Comparison of ENCODE assay signal across 8 cellular contexts in the genomic region with DNA sequence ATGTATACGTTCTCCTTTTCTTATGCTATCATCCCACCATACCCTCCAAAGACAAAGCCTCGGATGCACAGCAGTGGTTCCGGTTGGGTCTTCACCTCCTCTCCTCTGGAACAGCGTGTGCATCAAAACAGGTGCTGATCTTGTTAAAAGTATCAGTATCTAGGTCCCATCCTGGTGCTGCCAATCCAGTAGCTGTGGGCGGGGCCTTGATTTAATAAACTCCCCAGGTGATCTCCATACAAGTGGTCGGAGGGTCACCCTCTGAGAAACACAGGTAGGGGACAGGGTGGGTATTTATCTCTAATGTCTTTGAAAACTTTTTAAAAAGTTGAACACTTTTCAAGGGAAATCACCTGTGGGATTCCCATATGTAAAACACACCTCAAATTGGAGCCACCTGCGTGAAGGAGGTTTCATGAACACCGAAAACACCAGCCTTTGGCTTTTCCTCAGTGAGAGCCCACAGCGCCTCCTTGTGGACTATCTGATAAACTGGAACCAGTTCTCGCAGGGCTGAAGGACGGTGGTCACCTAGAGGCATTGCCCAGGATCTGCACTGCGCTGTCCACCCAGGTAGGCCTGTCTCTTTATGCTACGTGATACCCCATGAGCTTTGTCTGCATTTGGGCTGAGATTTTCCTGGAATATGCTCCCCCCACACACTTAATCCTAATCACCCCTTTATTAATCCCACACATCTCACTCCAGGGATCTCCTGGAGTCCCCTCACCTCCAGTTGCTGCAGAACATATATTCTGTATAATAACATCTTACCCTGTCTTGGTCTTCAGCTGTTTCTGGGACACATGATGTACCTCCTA.
DNase-seq lines count a peak whose midpoint lies in the region; ATAC-seq, FAIRE-seq and TF ChIP-seq lines count a peak whose summit lies in the region.

No MANE protein-coding gene starts in this region.

- H3K4me3 Mint-ChIP-seq in astrocyte (ENCODE audit: unreplicated experiment) = no peak overlapping the region

- no peak overlapping the region for H3K4me3 ChIP-seq in astrocyte (ENCODE audit: insufficient read depth, low read depth, low read length)
- H3K4me3 ChIP-seq in stomach = no peak overlapping the region

- TF ChIP-seq POLR2A in stomach (IDR thresholded peaks at IDR 0.05) = no peak

- FAIRE-seq in astrocyte (lab: Jason Lieb, UNC) = no peak

- H3K4me2 ChIP-seq in astrocyte (ENCODE audit: low read length) = no peak overlapping the region

- ATAC-seq in HG02678 (IDR thresholded peaks at IDR 0.05; ENCODE audit: unreplicated experiment) (peak; percentile 30), HG03159 (IDR thresholded peaks at IDR 0.05; ENCODE audit: unreplicated experiment) (no peak)

- no peak overlapping the region for H3K27ac ChIP-seq in astrocyte (ENCODE audit: low read depth, low read length)
- H3K27ac ChIP-seq in stomach = peak overlapping the region in 1 of 5 donors; percentile 10

- no peak overlapping the region for H3K27ac Mint-ChIP-seq in astrocyte (ENCODE audit: unreplicated experiment)

- H3K79me2 ChIP-seq in astrocyte (ENCODE audit: insufficient read depth, low read length) = no peaks in the 10 kb centered on the region

- no peak for TF ChIP-seq EP300 in stomach (IDR thresholded peaks at IDR 0.05)

- H3K9me3 Mint-ChIP-seq in astrocyte (ENCODE audit: unreplicated experiment) = no peaks in the 10 kb centered on the region

- peaks cover 2% of the 10 kb centered on the region for H3K27me3 ChIP-seq in astrocyte (ENCODE audit: insufficient read depth, low read length)
- H3K27me3 ChIP-seq in stomach = no peaks in the 10 kb centered on the region

- H3K9me3 ChIP-seq in astrocyte (ENCODE audit: insufficient read depth, low read depth, low read length) (no peaks in the 10 kb centered on the region), stomach (no peaks in the 10 kb centered on the region)

- WGBS in stomach, 5 donors = 53 to 63% (median 56%) methylated on average over 13 of the region's 13 CpGs

- peaks cover 2% of the 10 kb centered on the region for H3K36me3 Mint-ChIP-seq in astrocyte (ENCODE audit: low read depth, unreplicated experiment)

- peaks cover 2% of the 10 kb centered on the region for H3K27me3 Mint-ChIP-seq in astrocyte (ENCODE audit: low read depth, unreplicated experiment)

- no peak overlapping the region for H2AFZ ChIP-seq in astrocyte (ENCODE audit: low read depth, low read length)

- peaks cover 2% of the 10 kb centered on the region for H3K4me1 ChIP-seq in astrocyte (ENCODE audit: insufficient read depth, low read length)
- H3K4me1 ChIP-seq in stomach = no peaks in the 10 kb centered on the region

- H3K4me1 Mint-ChIP-seq in astrocyte (ENCODE audit: low read depth, unreplicated experiment) = peaks cover 9% of the 10 kb centered on the region

- H3K9ac ChIP-seq in astrocyte (ENCODE audit: low read length) = no peak overlapping the region

- DNase-seq in stimulated activated CD4-positive, alpha-beta T cell treated with anti-CD3 and anti-CD28 coated beads, Interleukin-1b, Interleukin-23, amount 100 ng/mL, for 48 hours = peak; percentile 48
- no peak for DNase-seq in stimulated activated CD4-positive, alpha-beta T cell treated with anti-CD3 and anti-CD28 coated beads, Interleukin-4, amount 100 ng/mL, for 4 hours
- DNase-seq in NCI-H510A (lab: John Stamatoyannopoulos, UW) (peak; percentile 15), astrocyte (ENCODE audit: low read depth) (peak; percentile 17), iris pigment epithelial cell (ENCODE audit: low read depth) (peak; percentile 56), stomach (peak; percentile 80)

- intact Hi-C loops in stomach (cut with DNase I; ENCODE audit: low total_unique reads) = no loop called here

- TF ChIP-seq CTCF in astrocyte (IDR thresholded peaks at IDR 0.05; ENCODE audit: insufficient read depth, low read depth, low read length) = peak; percentile 87
- peak in 5 of 7 experiments; percentile 43 to 77 (median 56) for TF ChIP-seq CTCF in stomach (IDR thresholded peaks at IDR 0.05)

- H4K20me1 ChIP-seq in astrocyte (ENCODE audit: insufficient read depth, low read length) = no peaks in the 10 kb centered on the region

- H3K36me3 ChIP-seq in astrocyte (ENCODE audit: insufficient read depth, low read length) (no peaks in the 10 kb centered on the region), stomach (peaks cover 0 to 76% (median 46%) of the 10 kb centered on the region in 4 donors)

Comparison
In these comparisons a context has a peak if more than half of its experiments do, and no peak if none do; other contexts are left out.
1. DNase-seq: peak in stimulated activated CD4-positive, alpha-beta T cell treated with anti-CD3 and anti-CD28 coated beads, Interleukin-1b, Interleukin-23, amount 100 ng/mL, for 48 hours (single experiment), NCI-H510A (single experiment), astrocyte (single experiment), iris pigment epithelial cell (single experiment) and stomach (single experiment); none in stimulated activated CD4-positive, alpha-beta T cell treated with anti-CD3 and anti-CD28 coated beads, Interleukin-4, amount 100 ng/mL, for 4 hours (0 of 2).